10 cellular contexts compared by ENCODE assay signal in the genomic region with DNA sequence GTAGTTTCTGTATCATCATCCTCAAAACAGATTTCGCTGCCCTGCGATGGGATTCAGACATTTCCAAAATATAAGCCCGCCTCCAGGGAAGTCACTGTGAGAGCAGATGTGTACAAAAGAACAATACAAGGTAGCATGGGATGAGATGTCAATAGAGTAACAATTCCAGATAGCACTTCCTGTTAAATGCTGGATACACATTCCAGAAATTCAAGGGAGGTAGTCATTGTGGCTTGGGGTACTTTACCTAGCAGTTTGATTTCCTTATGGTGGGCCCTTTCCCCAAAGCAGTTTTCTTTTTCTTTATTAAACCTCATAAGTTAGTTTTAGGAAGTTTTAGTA. TPM values are rescaled to one million over a fixed set of nuclear protein-coding genes. Genes with fewer than 3 reads are reported as not detected.
A peak's percentile ranks its signal among the peaks of the same experiment; 100 is the strongest.
DNase-seq lines count a peak whose midpoint lies in the region; ATAC-seq and TF ChIP-seq lines count a peak whose summit lies in the region.
"Had no signal": no experiment of that assay in that cellular context is flagged by ENCODE, and none has a peak within 500 bp of the region (broad histone marks: within the 10 kb centered on the region; RNA-seq: fewer than 3 reads in every experiment).

No MANE protein-coding gene starts in this region.

- POLR2A ChIA-PET in AG04450 (lab: Yijun Ruan, JAX) = no interaction called here
- POLR2A ChIA-PET in Panc1 (lab: Charles Lee) = no interaction called here

- peak overlapping the region; percentile 92 for H3K4me3 Mint-ChIP-seq in osteocyte (ENCODE audit: unreplicated experiment)

- no peaks in the 10 kb centered on the region for H4K20me1 ChIP-seq in fibroblast of lung (ENCODE audit: control insufficient read depth, extremely low read depth, insufficient read depth, low read length)

- DNase-seq in AG04450 (ENCODE audit: low read depth, low spot score) = no peak
- DNase-seq in Panc1 (ENCODE audit: low read depth, low spot score) = no peak
- peak in 1 of 2 donors; percentile 47 for DNase-seq in fibroblast of lung (ENCODE audit: low read depth in 2 of 2)
- no peak for DNase-seq in osteocyte (ENCODE audit: extremely low spot score, unreplicated experiment)
- no peak for DNase-seq in stimulated activated naive CD4-positive, alpha-beta T cell treated with Interleukin-2 at 50 U/mL for 16 hours (lab: John Stamatoyannopoulos, UW)
- DNase-seq in activated CD8-positive, alpha-beta memory T cell treated with anti-CD3 and anti-CD28 coated beads, Interleukin-2, amount 50 U/mL, for 4 hours = no peak
- DNase-seq in posterior cingulate gyrus = no peak
- DNase-seq: activated naive CD4-positive, alpha-beta T cell treated with anti-CD3 and anti-CD28 coated beads for 36 hours; NCI-H1694 treated with DMSO at 0.1 percent for 48 hours had no signal

- H3K4me1 ChIP-seq in Panc1 (ENCODE audit: control insufficient read depth, insufficient read depth, low read length) (peaks cover 39% of the 10 kb centered on the region), fibroblast of lung (ENCODE audit: control insufficient read depth, extremely low read depth, insufficient read depth, low read length) (peaks cover 3% of the 10 kb centered on the region)

- peak overlapping the region; percentile 93 for H3K27ac Mint-ChIP-seq in osteocyte (ENCODE audit: unreplicated experiment)
- H3K27ac Mint-ChIP-seq: activated naive CD4-positive, alpha-beta T cell treated with anti-CD3 and anti-CD28 coated beads for 36 hours had no signal

- H2AFZ ChIP-seq in fibroblast of lung (ENCODE audit: low read length) = no peak overlapping the region

- TSS peak; percentile 56 for BruUV-seq in Panc1 (replicated peaks; lab: Mats Ljungman, UMichigan)

- no peaks in the 10 kb centered on the region for H3K27me3 Mint-ChIP-seq in osteocyte (ENCODE audit: unreplicated experiment)

- H3K4me2 ChIP-seq in fibroblast of lung (ENCODE audit: extremely low read depth, insufficient read depth, low read length) = peak overlapping the region; percentile 78

- peaks cover 43% of the 10 kb centered on the region for H3K79me2 ChIP-seq in fibroblast of lung (ENCODE audit: control insufficient read depth, insufficient read depth, low read length)

- ATAC-seq in Panc1 = no peak
- ATAC-seq in HG03432 (IDR thresholded peaks at IDR 0.05; ENCODE audit: unreplicated experiment) = no peak

- no peaks in the 10 kb centered on the region for H3K9me3 Mint-ChIP-seq in osteocyte (ENCODE audit: unreplicated experiment)
- H3K9me3 Mint-ChIP-seq: activated naive CD4-positive, alpha-beta T cell treated with anti-CD3 and anti-CD28 coated beads for 36 hours had no signal

- no peaks in the 10 kb centered on the region for H3K27me3 ChIP-seq in AG04450 (ENCODE audit: control insufficient read depth, insufficient read depth, low read length)
- H3K27me3 ChIP-seq in Panc1 (ENCODE audit: control insufficient read depth, insufficient read depth, low read length) = no peaks in the 10 kb centered on the region
- H3K27me3 ChIP-seq in fibroblast of lung (ENCODE audit: control insufficient read depth, insufficient read depth, low read length) = no peaks in the 10 kb centered on the region

- CTCF ChIA-PET in AG04450 (lab: Charles Lee) (interaction anchor here (1.0 to 7.2 kb wide), 2 partner anchors 94 to 149 kb away, joined by 3 to 46 read pairs; no protein-coding TSS in a partner anchor), Panc1 (lab: Charles Lee) (no interaction called here)

- H3K36me3 Mint-ChIP-seq in osteocyte (ENCODE audit: unreplicated experiment) = peaks cover 13% of the 10 kb centered on the region

- TF ChIP-seq CTCF in AG04450 (IDR thresholded peaks at IDR 0.05; ENCODE audit: low read depth, low read length) = no peak
- TF ChIP-seq CTCF in Panc1 (IDR thresholded peaks at IDR 0.05) = no peak
- TF ChIP-seq CTCF in fibroblast of lung (conservative IDR thresholded peaks at IDR 0.05 in 1 of 2, IDR thresholded peaks at IDR 0.05 in 1 of 2; ENCODE audit: low read depth in 1 of 2, low read length in 2 of 2) = no peak
- TF ChIP-seq CTCF in osteocyte (IDR thresholded peaks at IDR 0.05) = no peak

- peaks cover 60% of the 10 kb centered on the region for H3K4me1 Mint-ChIP-seq in osteocyte (ENCODE audit: unreplicated experiment)

- H3K4me3 ChIP-seq in AG04450 (ENCODE audit: low read depth, low read length) (peak overlapping the region; percentile 90), Panc1 (ENCODE audit: low read depth in 2 of 2, low read length in 2 of 2) (peak overlapping the region; percentile 69), fibroblast of lung (replicated peaks in 1 of 4; ENCODE audit: control extremely low read depth in 1 of 4, insufficient read depth in 1 of 4, low read depth in 3 of 4, low read length in 4 of 4) (peak overlapping the region; percentile 67 to 85 (median 82))

- in situ Hi-C loops in Panc1 (cut with HindIII; ENCODE audit: low pct_unique_long_range_greater_than_20kb, low sequenced_read_pairs) = no loop called here

- H3K9ac ChIP-seq in fibroblast of lung (ENCODE audit: insufficient read depth, low read length) = no peak overlapping the region

- H3K36me3 ChIP-seq in Panc1 (ENCODE audit: control insufficient read depth, insufficient read depth, low read length) (0 out of 2 replicates have a peak, but pooled peaks cover 3% of the 10 kb centered on the region), fibroblast of lung (ENCODE audit: control insufficient read depth, insufficient read depth, low read length) (no peaks in the 10 kb centered on the region)

- H3K9me3 ChIP-seq in AG04450 (ENCODE audit: control insufficient read depth, insufficient read depth, low read length) (no peaks in the 10 kb centered on the region), Panc1 (ENCODE audit: control insufficient read depth, insufficient read depth, low read depth, low read length) (no peaks in the 10 kb centered on the region), fibroblast of lung (ENCODE audit: control insufficient read depth, insufficient read depth, low read depth, low read length) (no peaks in the 10 kb centered on the region)

- intact Hi-C loops in Panc1 (cut with micrococcal nuclease; ENCODE audit: unreplicated experiment) (loop anchor here (5.0 to 10.0 kb wide), 3 partner anchors 92 to 338 kb away; partner anchors contain the start of gene HDDC2), posterior cingulate gyrus (cut with DNase I) (loop anchor here (5.0 to 10.0 kb wide), 3 partner anchors 50 to 340 kb away; partner anchors contain the start of gene HDDC2)

- H3K27ac ChIP-seq in AG04450 (ENCODE audit: low read depth, low read length) (peak overlapping the region; percentile 97), Panc1 (ENCODE audit: low read length) (peak overlapping the region; percentile 86), fibroblast of lung (ENCODE audit: insufficient read depth, low read length) (no peak overlapping the region)

RNA-seq across cellular contexts. Expression of gene RNF217, which starts 2.5 kb away (rescaled TPM):
- polyA plus RNA-seq in AG04450 (2011; rRNA removed) (21.8 and 24.6 TPM in 2 replicates), fibroblast of lung (9.8 and 19.5 TPM in 2 replicates)
- polyA minus RNA-seq in AG04450 (2011; rRNA and poly(A)+ RNA removed) = 56.5 and 71.5 TPM in 2 replicates
- total RNA-seq in Panc1 (2021; ENCODE audit: unreplicated experiment) (37.7 TPM), fibroblast of lung (10.5 and 13.2 TPM in 2 replicates), osteocyte (55.2 and 75.7 TPM in 2 replicates)
- 10.8 TPM for polyA plus RNA-seq in Panc1 (2012; ENCODE audit: insufficient read length)
- polyA plus RNA-seq in fibroblast of lung (2012) = 7.2 and 11.9 TPM in 2 replicates
- 4.3 and 5.7 TPM in 2 replicates for polyA minus RNA-seq in fibroblast of lung (ENCODE audit: low replicate concordance)
